Comparison of ENCODE assay signal across 9 cellular contexts in the genomic region with DNA sequence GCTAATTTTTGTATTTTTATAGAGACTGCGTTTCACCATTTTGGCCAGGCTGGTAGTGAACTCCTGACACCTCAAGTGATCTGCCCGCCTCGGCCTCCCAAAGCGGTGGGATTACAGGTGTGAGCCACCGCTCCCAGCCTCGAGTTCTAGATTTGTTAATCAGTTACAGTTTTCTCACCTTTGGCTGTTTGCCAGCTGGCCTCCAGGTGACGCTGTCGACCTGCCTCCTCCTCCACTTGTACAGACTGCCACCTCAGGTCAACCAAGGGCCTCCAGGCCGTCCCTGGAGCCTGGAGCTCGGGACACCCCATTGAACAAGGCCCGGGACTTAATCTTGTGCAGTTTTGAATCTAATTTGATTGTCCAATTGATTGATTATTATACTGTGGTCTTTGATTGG. TPM values are rescaled to one million over a fixed set of nuclear protein-coding genes. Genes with fewer than 3 reads are reported as not detected.
DNase-seq lines count a peak whose midpoint lies in the region; ATAC-seq and TF ChIP-seq lines count a peak whose summit lies in the region.
"Had no signal": no experiment of that assay in that cellular context is flagged by ENCODE, and none has a peak within 500 bp of the region (broad histone marks: within the 10 kb centered on the region; RNA-seq: fewer than 3 reads in every experiment).

No MANE protein-coding gene starts in this region.

- H4K20me1 ChIP-seq in KMS-11 (ENCODE audit: insufficient read depth) = no peaks in the 10 kb centered on the region

- H3K9ac ChIP-seq in KMS-11 = no peak overlapping the region

- H3K9me3 ChIP-seq in right lobe of liver = no peaks in the 10 kb centered on the region
- no peaks in the 10 kb centered on the region for H3K9me3 ChIP-seq in gastroesophageal sphincter
- H3K9me3 ChIP-seq: SJSA1 had no signal

- intact Hi-C loops in right lobe of liver (cut with DNase I) = loop anchor here in 1 of 2 donors (10.0 kb wide), 1 partner anchor 69 kb away; no protein-coding TSS in a partner anchor
- intact Hi-C loops in Right ventricle myocardium inferior (cut with DNase I) = loop anchor here (2.0 kb wide), 1 partner anchor 67 kb away; no protein-coding TSS in a partner anchor

- no peak overlapping the region for H2AFZ ChIP-seq in KMS-11 (ENCODE audit: low read depth)

- peak; percentile 68 to 81 (median 74) for ATAC-seq in right lobe of liver
- no peak for ATAC-seq in Right ventricle myocardium inferior
- ATAC-seq in gastroesophageal sphincter = no peak

- TF ChIP-seq CTCF in 22Rv1 (IDR thresholded peaks at IDR 0.05) = peak; percentile 25; the same call in 1 of the 2 replicates
- peak; percentile 42; the same call in 1 of the 2 replicates for TF ChIP-seq CTCF in KMS-11 (conservative IDR thresholded peaks at IDR 0.05; ENCODE audit: low read depth, low read length)
- peak in 2 of 4 donors; percentile 27 to 36 for TF ChIP-seq CTCF in right lobe of liver (IDR thresholded peaks at IDR 0.05)
- TF ChIP-seq CTCF in gastroesophageal sphincter (IDR thresholded peaks at IDR 0.05) = no peak

- TF ChIP-seq EP300 in gastroesophageal sphincter (IDR thresholded peaks at IDR 0.05) = no peak

- H3K36me3 ChIP-seq in KMS-11 (ENCODE audit: insufficient read depth) (no peaks in the 10 kb centered on the region), right lobe of liver (no peaks in the 10 kb centered on the region), gastroesophageal sphincter (no peaks in the 10 kb centered on the region)
- H3K36me3 ChIP-seq: SJSA1 had no signal

- peaks cover 26% of the 10 kb centered on the region; the same call in 1 of the 2 replicates for H3K27me3 ChIP-seq in KMS-11 (ENCODE audit: insufficient read depth, low read depth)
- no peaks in the 10 kb centered on the region for H3K27me3 ChIP-seq in right lobe of liver
- no peaks in the 10 kb centered on the region for H3K27me3 ChIP-seq in gastroesophageal sphincter
- H3K27me3 ChIP-seq: SJSA1 had no signal

- H3K4me1 ChIP-seq in KMS-11 (ENCODE audit: low read depth, poor library complexity, severe bottlenecking) (peaks cover 6% of the 10 kb centered on the region), right lobe of liver (peaks cover 0 to 30% (median 12%) of the 10 kb centered on the region in 4 donors), gastroesophageal sphincter (no peaks in the 10 kb centered on the region)
- H3K4me1 ChIP-seq: SJSA1 had no signal

- H3K79me2 ChIP-seq in KMS-11 (ENCODE audit: insufficient read depth, low read depth) = no peaks in the 10 kb centered on the region

- peak; percentile 75 for DNase-seq in activated CD8-positive, alpha-beta memory T cell treated with anti-CD3 and anti-CD28 coated beads, Interleukin-2, amount 50 U/mL, for 48 hours
- DNase-seq in right lobe of liver (peak; percentile 75 to 91 (median 82)), HPDE6-E6E7 (ENCODE audit: extremely low spot score) (no peak), Right ventricle myocardium inferior (ENCODE audit: missing footprints) (no peak), occipital lobe (lab: John Stamatoyannopoulos, UW) (no peak)

- H3K4me3 ChIP-seq in KMS-11 (IDR thresholded peaks at IDR 0.05; ENCODE audit: insufficient read depth, low read depth, low read length) = no peak overlapping the region
- no peak overlapping the region for H3K4me3 ChIP-seq in right lobe of liver
- H3K4me3 ChIP-seq in gastroesophageal sphincter = no peak overlapping the region
- H3K4me3 ChIP-seq: SJSA1 had no signal

- TF ChIP-seq POLR2A in right lobe of liver (IDR thresholded peaks at IDR 0.05) = no peak
- no peak for TF ChIP-seq POLR2A in gastroesophageal sphincter (IDR thresholded peaks at IDR 0.05)

- H3K27ac ChIP-seq in 22Rv1 (no peak overlapping the region), KMS-11 (no peak overlapping the region), right lobe of liver (peak overlapping the region in 2 of 3 donors; percentile 56 to 79), gastroesophageal sphincter (no peak overlapping the region)
- H3K27ac ChIP-seq: SJSA1 had no signal

- no peak overlapping the region for H3K4me2 ChIP-seq in KMS-11

- 24% methylated on average over 7 of the region's 11 CpGs for WGBS in right lobe of liver (ENCODE audit: insufficient coverage, low coverage, low lambda C conversion rate, missing lambda C conversion rate)
- WGBS in gastroesophageal sphincter (ENCODE audit: low coverage in 1 of 2), 2 donors = 66 to 87% methylated on average over 6 to 8 of the region's 11 CpGs

RNA-seq across cellular contexts. Expression of gene IER2, which starts 45.5 kb away (rescaled TPM):
- 10 to 100 TPM; 19.1 to 86.6 (median 23.8) TPM for total RNA-seq in right lobe of liver
- 18.8 TPM for total RNA-seq in Right ventricle myocardium inferior
- total RNA-seq in occipital lobe = 9.4 TPM
- total RNA-seq in gastroesophageal sphincter = 10 to 100 TPM; 33.8 to 62.1 (median 48.0) TPM

RNA-seq across cellular contexts. Expression of gene STX10, which starts 45.5 kb away (rescaled TPM):
- total RNA-seq in right lobe of liver = 10 to 100 TPM; 18.2 to 41.5 (median 23.4) TPM
- total RNA-seq in Right ventricle myocardium inferior = 34.5 TPM
- 20.3 TPM for total RNA-seq in occipital lobe
- total RNA-seq in gastroesophageal sphincter = 10 to 100 TPM; 45.1 to 69.0 (median 53.0) TPM

Comparison
In these comparisons a context has a peak if more than half of its experiments do, and no peak if none do; other contexts are left out.
1. H3K27ac ChIP-seq: peak in right lobe of liver (2 of 3); none in 22Rv1 (single experiment), KMS-11 (single experiment) and gastroesophageal sphincter (0 of 4).
2. CTCF ChIP-seq: peak in 22Rv1 (single experiment) and KMS-11 (single experiment); none in gastroesophageal sphincter (0 of 4).
3. DNase-seq: peak in activated CD8-positive, alpha-beta memory T cell treated with anti-CD3 and anti-CD28 coated beads, Interleukin-2, amount 50 U/mL, for 48 hours (single experiment) and right lobe of liver (3 of 3); none in HPDE6-E6E7 (single experiment), Right ventricle myocardium inferior (single experiment) and occipital lobe (single experiment).
4. ATAC-seq: peak in right lobe of liver (4 of 4); none in Right ventricle myocardium inferior (single experiment) and gastroesophageal sphincter (single experiment).